17 cellular contexts compared by ENCODE assay signal in the genomic region with DNA sequence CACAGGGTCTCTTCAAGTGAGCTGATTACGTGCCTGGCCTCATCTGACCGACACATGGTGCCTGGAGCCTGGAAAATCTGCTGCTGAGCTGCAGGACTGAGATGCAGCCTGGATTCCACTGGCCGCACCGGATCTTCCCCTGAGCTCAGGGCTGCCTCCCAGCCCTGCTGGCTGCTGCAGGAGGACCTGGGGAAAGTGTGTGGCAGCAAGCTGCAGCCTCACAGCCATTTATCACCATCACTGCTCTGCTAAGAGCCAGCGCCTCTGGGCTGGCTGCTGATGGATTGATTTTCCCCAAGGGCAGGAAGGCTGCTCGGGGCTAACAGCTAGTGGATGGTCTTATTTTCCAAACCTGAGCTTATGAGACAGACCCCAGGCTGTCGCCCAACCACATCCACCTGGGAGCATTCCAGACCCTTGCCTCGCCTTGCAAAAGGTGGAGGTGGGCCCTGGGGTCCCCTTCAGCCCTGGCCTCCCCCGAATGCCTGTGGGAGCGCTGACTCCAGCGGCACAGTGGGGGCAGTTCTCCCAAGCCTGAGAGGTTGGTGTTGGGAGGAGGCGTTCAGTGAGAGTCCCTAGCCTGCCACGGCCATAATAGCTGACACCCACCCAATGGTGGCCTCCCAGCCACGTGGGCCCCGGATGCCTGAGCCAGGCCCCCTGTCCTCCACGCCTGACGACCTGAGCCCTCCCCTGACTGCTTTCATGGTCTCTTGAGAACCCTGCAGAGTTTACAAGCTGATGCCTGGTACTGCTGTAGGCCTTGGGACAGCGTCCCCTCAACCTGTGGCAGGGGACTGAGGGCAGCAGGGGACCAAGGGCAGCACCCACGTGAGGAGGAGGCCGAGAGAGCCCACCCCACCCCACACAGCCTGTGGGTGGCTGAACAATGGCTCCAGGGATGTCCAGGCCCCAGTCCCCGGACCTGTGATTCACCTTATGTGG. TPM values are rescaled to one million over a fixed set of nuclear protein-coding genes. Genes with fewer than 3 reads are reported as not detected.
DNase-seq lines count a peak whose midpoint lies in the region; ATAC-seq and TF ChIP-seq lines count a peak whose summit lies in the region.
"Had no signal": no experiment of that assay in that cellular context is flagged by ENCODE, and none has a peak within 500 bp of the region (broad histone marks: within the 10 kb centered on the region; RNA-seq: fewer than 3 reads in every experiment).

No MANE protein-coding gene starts in this region.

- intact Hi-C loops in Right ventricle myocardium superior (cut with DNase I) (no loop called here), left cardiac atrium (cut with DNase I) (no loop called here), aorta (cut with DNase I) (no loop called here)

- H3K27me3 ChIP-seq in NT2/D1 (ENCODE audit: insufficient read depth, insufficient read length) (no peaks in the 10 kb centered on the region), neural cell (ENCODE audit: insufficient read depth, low read depth, low read length) (no peaks in the 10 kb centered on the region), aorta (ENCODE audit: control insufficient read depth in 1 of 2, insufficient read depth in 2 of 2, low read length in 1 of 2) (no peaks in the 10 kb centered on the region)

- no peak for TF ChIP-seq CTCF in neural cell (IDR thresholded peaks at IDR 0.05; ENCODE audit: poor library complexity, severe bottlenecking)

- no peak for TF ChIP-seq RAD21 in neural cell (conservative IDR thresholded peaks at IDR 0.05)

- no peak overlapping the region for H3K4me2 ChIP-seq in neural cell (ENCODE audit: low read length)

- H3K4me1 ChIP-seq in NT2/D1 (ENCODE audit: insufficient read depth, insufficient read length) (peaks cover 11% of the 10 kb centered on the region), aorta (ENCODE audit: control insufficient read depth in 1 of 2, insufficient read depth in 2 of 2, low read length in 2 of 2) (no peaks in the 10 kb centered on the region)

- H3K27ac ChIP-seq in neural cell (ENCODE audit: low read length) (peak overlapping the region; percentile 34), aorta (ENCODE audit: low read depth in 1 of 2, low read length in 2 of 2) (no peak overlapping the region)
- H3K27ac ChIP-seq: C4-2B, GM23248, HL-60 had no signal

- H3K9me3 ChIP-seq in NT2/D1 (ENCODE audit: insufficient read depth, low read length) (no peaks in the 10 kb centered on the region), neural cell (ENCODE audit: low read length) (no peaks in the 10 kb centered on the region), aorta (ENCODE audit: control insufficient read depth, low read length) (no peaks in the 10 kb centered on the region)

- DNase-seq in Right ventricle myocardium superior (peak; percentile 20), left cardiac atrium (no peak), NT2/D1 (ENCODE audit: low read depth, low spot score) (no peak), aorta (peak; percentile 30 to 60), NCI-H526 (lab: John Stamatoyannopoulos, UW) (no peak), OCI-M1 (lab: John Stamatoyannopoulos, UW) (no peak)
- DNase-seq: DND-41, GM23248, HCEC 1CT, NCI-H1105 treated with DMSO at 0.1 percent for 48 hours, NCI-H1694 treated with DMSO at 0.1 percent for 48 hours, NCI-H2171, SIG-M5 had no signal

- no peak for TF ChIP-seq EP300 in neural cell (conservative IDR thresholded peaks at IDR 0.05; ENCODE audit: poor library complexity, severe bottlenecking)

- H3K9ac ChIP-seq in NT2/D1 (ENCODE audit: insufficient read length, low read depth) (peak overlapping the region; percentile 4), neural cell (ENCODE audit: low read length) (peak overlapping the region; percentile 35)
- H3K9ac ChIP-seq: GM23248 had no signal

- WGBS in aorta, 2 donors: 31 to 53% methylated on average over 21 of the region's 21 CpGs

- H3F3A ChIP-seq in neural cell (ENCODE audit: insufficient read depth, low read length, poor library complexity, severe bottlenecking): no peaks in the 10 kb centered on the region

- no peak overlapping the region for H3K4me3 ChIP-seq in NT2/D1 (ENCODE audit: insufficient read length, low read depth)
- peak overlapping the region; percentile 10 for H3K4me3 ChIP-seq in neural cell (ENCODE audit: low read length)
- H3K4me3 ChIP-seq in aorta (ENCODE audit: low read length in 2 of 2): no peak overlapping the region
- H3K4me3 ChIP-seq: GM12878, GM23248 had no signal

- ATAC-seq in Right ventricle myocardium superior (ENCODE audit: poor library complexity) (no peak), left cardiac atrium (no peak), aorta (ENCODE audit: low FRiP score) (no peak)
- ATAC-seq: GM12878 had no signal

- no peaks in the 10 kb centered on the region for H3K36me3 ChIP-seq in NT2/D1 (ENCODE audit: insufficient read depth, insufficient read length, low read length)
- H3K36me3 ChIP-seq in neural cell (ENCODE audit: insufficient read depth, low read length): no peaks in the 10 kb centered on the region
- no peaks in the 10 kb centered on the region for H3K36me3 ChIP-seq in aorta (ENCODE audit: control insufficient read depth in 1 of 2, insufficient read depth in 2 of 2, low read length in 1 of 2)

- no peaks in the 10 kb centered on the region for H3K9me2 ChIP-seq in neural cell (ENCODE audit: insufficient read depth, low read length)

- H4K20me1 ChIP-seq in neural cell (ENCODE audit: insufficient read depth): no peaks in the 10 kb centered on the region

- H2AFZ ChIP-seq in neural cell (ENCODE audit: low read depth, low read length): no peak overlapping the region
- H2AFZ ChIP-seq: GM23248 had no signal

- no peaks in the 10 kb centered on the region for H3K79me2 ChIP-seq in neural cell (replicated peaks; ENCODE audit: insufficient read depth, low read length)

TF ChIP-seq in neural cell, 6 proteins besides CTCF, POLR2A, EP300 and RAD21:
- TF ChIP-seq POLR2AphosphoS5 (IDR thresholded peaks at IDR 0.05) (no peak), MXI1 (conservative IDR thresholded peaks at IDR 0.05; ENCODE audit: poor library complexity, severe bottlenecking) (no peak), EZH2 (IDR thresholded peaks at IDR 0.05; ENCODE audit: borderline replicate concordance, insufficient read depth, low read length, poor library complexity, severe bottlenecking) (no peak), TAF1 (IDR thresholded peaks at IDR 0.05; ENCODE audit: low read depth) (no peak), SMC3 (conservative IDR thresholded peaks at IDR 0.05; ENCODE audit: poor library complexity) (no peak)
- TF ChIP-seq, protein P1, sequence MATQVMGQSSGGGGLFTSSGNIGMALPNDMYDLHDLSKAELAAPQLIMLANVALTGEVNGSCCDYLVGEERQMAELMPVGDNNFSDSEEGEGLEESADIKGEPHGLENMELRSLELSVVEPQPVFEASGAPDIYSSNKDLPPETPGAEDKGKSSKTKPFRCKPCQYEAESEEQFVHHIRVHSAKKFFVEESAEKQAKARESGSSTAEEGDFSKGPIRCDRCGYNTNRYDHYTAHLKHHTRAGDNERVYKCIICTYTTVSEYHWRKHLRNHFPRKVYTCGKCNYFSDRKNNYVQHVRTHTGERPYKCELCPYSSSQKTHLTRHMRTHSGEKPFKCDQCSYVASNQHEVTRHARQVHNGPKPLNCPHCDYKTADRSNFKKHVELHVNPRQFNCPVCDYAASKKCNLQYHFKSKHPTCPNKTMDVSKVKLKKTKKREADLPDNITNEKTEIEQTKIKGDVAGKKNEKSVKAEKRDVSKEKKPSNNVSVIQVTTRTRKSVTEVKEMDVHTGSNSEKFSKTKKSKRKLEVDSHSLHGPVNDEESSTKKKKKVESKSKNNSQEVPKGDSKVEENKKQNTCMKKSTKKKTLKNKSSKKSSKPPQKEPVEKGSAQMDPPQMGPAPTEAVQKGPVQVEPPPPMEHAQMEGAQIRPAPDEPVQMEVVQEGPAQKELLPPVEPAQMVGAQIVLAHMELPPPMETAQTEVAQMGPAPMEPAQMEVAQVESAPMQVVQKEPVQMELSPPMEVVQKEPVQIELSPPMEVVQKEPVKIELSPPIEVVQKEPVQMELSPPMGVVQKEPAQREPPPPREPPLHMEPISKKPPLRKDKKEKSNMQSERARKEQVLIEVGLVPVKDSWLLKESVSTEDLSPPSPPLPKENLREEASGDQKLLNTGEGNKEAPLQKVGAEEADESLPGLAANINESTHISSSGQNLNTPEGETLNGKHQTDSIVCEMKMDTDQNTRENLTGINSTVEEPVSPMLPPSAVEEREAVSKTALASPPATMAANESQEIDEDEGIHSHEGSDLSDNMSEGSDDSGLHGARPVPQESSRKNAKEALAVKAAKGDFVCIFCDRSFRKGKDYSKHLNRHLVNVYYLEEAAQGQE (IDR thresholded peaks at IDR 0.05; ENCODE audit: borderline replicate concordance): no peak

RNA-seq across cellular contexts. Expression of a gene that starts 38.2 kb away (rescaled TPM):
- total RNA-seq in Right ventricle myocardium superior (5.9 TPM), left cardiac atrium (1 to 10 TPM; 6.1 to 6.6 TPM), aorta (10 to 100 TPM in 1 of 2 donors, 1 to 10 TPM in 1; 7.1 to 12.2 TPM)
- polyA plus RNA-seq in neural cell (23.2 and 36.2 TPM in 2 replicates), aorta (10 to 100 TPM in 1 of 2 donors, 1 to 10 TPM in 1; 4.9 to 12.4 TPM)
- polyA minus RNA-seq in neural cell: 14.1 and 15.3 TPM in 2 replicates

Comparison
In these comparisons a context has a peak if more than half of its experiments do, and no peak if none do; other contexts are left out.
1. DNase-seq: peak in Right ventricle myocardium superior (single experiment) and aorta (2 of 2); none in left cardiac atrium (single experiment), NT2/D1 (single experiment), NCI-H526 (0 of 2) and OCI-M1 (single experiment).